14 cellular contexts compared by ENCODE assay signal in genomic region chr7:79060498-79060897, GRCh38.
"Had no signal": no experiment of that assay in that cellular context is flagged by ENCODE, and none has a peak within 500 bp of the region (broad histone marks: within the 10 kb centered on the region; RNA-seq: fewer than 3 reads in every experiment).

No MANE protein-coding gene starts in this region.

- DNase-seq: islet precursor cell; left ventricle myocardium inferior; mesendoderm; mucosa of descending colon; naive thymus-derived CD4-positive, alpha-beta T cell; ovary; right lobe of liver; stimulated activated CD4-positive, alpha-beta T cell treated with anti-CD3 and anti-CD28 coated beads, Interleukin-1b, Interleukin-23, amount 100 ng/mL, for 48 hours; stimulated activated CD4-positive, alpha-beta T cell treated with anti-CD3 and anti-CD28 coated beads, Interleukin-2, amount 100 ng/mL, for 48 hours; stimulated activated CD4-positive, alpha-beta T cell treated with anti-CD3 and anti-CD28 coated beads, Interleukin-4, amount 100 ng/mL, for 4 hours; stimulated activated CD8-positive, alpha-beta memory T cell treated with anti-CD3 and anti-CD28 coated beads, Interleukin-4, amount 100 ng/mL, for 48 hours; stimulated activated naive CD4-positive, alpha-beta T cell treated with Interleukin-2 at 50 U/mL for 16 hours; stimulated activated naive CD8-positive, alpha-beta T cell treated with anti-CD3 and anti-CD28 coated beads, Interleukin-15, amount 100 ng/mL, for 72 hours; substantia nigra had no signal
